ENCODE assay signal across 1 cellular context in the genomic region with DNA sequence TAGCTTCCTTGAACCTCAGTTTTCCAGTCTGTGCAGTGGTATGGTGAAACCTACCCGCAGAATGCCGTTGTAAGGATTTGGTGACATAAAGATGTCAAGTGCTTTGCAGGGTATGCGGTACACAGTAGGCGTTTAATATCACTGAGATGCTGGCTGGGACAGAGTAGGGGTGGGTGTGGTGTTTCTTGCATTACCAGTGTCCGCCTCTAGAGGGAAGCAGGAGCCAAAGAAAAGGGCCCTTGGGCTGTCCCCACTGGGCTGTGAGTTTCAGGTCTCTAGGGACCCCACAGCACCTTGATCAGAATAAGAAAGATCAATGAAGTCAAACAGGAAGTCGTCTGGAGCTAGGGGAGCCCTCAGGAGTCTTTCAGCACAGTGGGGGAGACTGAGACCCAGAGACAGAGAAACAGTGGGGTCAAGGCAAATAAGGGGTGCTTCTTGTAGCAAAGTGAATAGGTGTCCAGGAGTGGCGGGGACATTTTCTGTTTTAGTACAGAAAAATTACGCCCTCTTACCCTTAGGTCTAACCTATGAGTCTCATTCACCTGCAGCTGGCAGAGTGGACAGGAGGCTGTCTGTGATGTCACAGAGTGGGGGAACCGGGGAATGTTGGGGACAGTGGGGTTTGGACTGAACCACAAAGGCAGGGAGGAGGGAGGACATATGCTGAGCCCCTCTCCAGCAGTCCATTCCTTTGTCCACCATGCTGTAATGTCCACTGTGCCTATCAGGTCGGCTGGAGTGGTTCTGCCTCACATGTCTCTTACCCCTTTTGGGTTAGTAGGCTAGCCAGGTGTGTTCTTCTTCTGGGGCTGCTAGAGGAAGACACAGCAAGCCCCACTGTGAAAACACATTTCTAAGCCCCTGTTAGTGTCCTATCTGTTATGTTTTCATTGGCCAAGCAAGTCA.
TF ChIP-seq lines count a peak whose summit lies in the region.

No MANE protein-coding gene starts in this region.

TF ChIP-seq in IMR-90, 13 proteins besides CTCF, POLR2A, EP300 and RAD21:
- TF ChIP-seq, protein P1, sequence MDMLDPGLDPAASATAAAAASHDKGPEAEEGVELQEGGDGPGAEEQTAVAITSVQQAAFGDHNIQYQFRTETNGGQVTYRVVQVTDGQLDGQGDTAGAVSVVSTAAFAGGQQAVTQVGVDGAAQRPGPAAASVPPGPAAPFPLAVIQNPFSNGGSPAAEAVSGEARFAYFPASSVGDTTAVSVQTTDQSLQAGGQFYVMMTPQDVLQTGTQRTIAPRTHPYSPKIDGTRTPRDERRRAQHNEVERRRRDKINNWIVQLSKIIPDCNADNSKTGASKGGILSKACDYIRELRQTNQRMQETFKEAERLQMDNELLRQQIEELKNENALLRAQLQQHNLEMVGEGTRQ (IDR thresholded peaks at IDR 0.05; ENCODE audit: low read depth, low read length): no peak
- TF ChIP-seq SMC3 (IDR thresholded peaks at IDR 0.05; ENCODE audit: low read depth, low read length): peak; percentile 79
